In genomic region chr16:47037396-47037745, GRCh38 we compare ENCODE assay signal across 8 cellular contexts.
DNase-seq lines count a peak whose midpoint lies in the region; ATAC-seq and TF ChIP-seq lines count a peak whose summit lies in the region.

No MANE protein-coding gene starts in this region.

- H3K9me3 ChIP-seq in ES-I3 (ENCODE audit: control insufficient read depth, insufficient read depth, low read length) (no peaks in the 10 kb centered on the region), left ventricle myocardium inferior (replicated peaks) (no peaks in the 10 kb centered on the region)

- peak; percentile 49 for ATAC-seq in GM21723 (IDR thresholded peaks at IDR 0.05; ENCODE audit: unreplicated experiment)

- H3K9ac ChIP-seq in ES-I3 (ENCODE audit: low read depth, low read length): peak overlapping the region; percentile 60

- H3K4me3 ChIP-seq in left ventricle myocardium inferior (peak overlapping the region; percentile 86), skeletal muscle cell (ENCODE audit: low read depth, low read length) (peak overlapping the region; percentile 58)

- peak overlapping the region; percentile 48 for H3K27ac ChIP-seq in left ventricle myocardium inferior (replicated peaks)

- no peaks in the 10 kb centered on the region for H3K4me1 ChIP-seq in ES-I3 (ENCODE audit: insufficient read depth, low read length)
- H3K4me1 ChIP-seq in left ventricle myocardium inferior: peaks cover 11% of the 10 kb centered on the region

- H3K36me3 ChIP-seq in ES-I3 (ENCODE audit: insufficient read depth, low read length) (no peaks in the 10 kb centered on the region), left ventricle myocardium inferior (no peaks in the 10 kb centered on the region)

- intact Hi-C loops in left ventricle myocardium inferior (cut with micrococcal nuclease): loop anchor here (10.0 kb wide), 1 partner anchor 1127 kb away; no protein-coding TSS in a partner anchor

- H3K27me3 ChIP-seq in left ventricle myocardium inferior (ENCODE audit: low read depth): no peaks in the 10 kb centered on the region

- DNase-seq in Kasumi-1 (lab: John Stamatoyannopoulos, UW): peak; percentile 74 to 89
- DNase-seq in activated T-helper 9 cell treated with anti-CD3 and anti-CD28 coated beads, Interleukin-2, amount 50 U/mL, for 16 hours (ENCODE audit: low read depth): peak; percentile 10
- DNase-seq in left ventricle myocardium inferior: peak; percentile 37
- no peak for DNase-seq in skeletal muscle cell (ENCODE audit: low read depth)
- no peak for DNase-seq in NCI-H2107 (lab: John Stamatoyannopoulos, UW)
- DNase-seq in NCI-H748 treated with DMSO at 0.1 percent for 48 hours (lab: John Stamatoyannopoulos, UW): no peak

- no peak for TF ChIP-seq CTCF in left ventricle myocardium inferior (IDR thresholded peaks at IDR 0.05; ENCODE audit: borderline replicate concordance)

Comparison
In these comparisons a context has a peak if more than half of its experiments do, and no peak if none do; other contexts are left out.
1. DNase-seq: peak in Kasumi-1 (2 of 2), activated T-helper 9 cell treated with anti-CD3 and anti-CD28 coated beads, Interleukin-2, amount 50 U/mL, for 16 hours (single experiment) and left ventricle myocardium inferior (single experiment); none in skeletal muscle cell (single experiment), NCI-H2107 (single experiment) and NCI-H748 treated with DMSO at 0.1 percent for 48 hours (single experiment).